21 cellular contexts compared by ENCODE assay signal in genomic region chr9:88772602-88773001, GRCh38.
DNase-seq lines count a peak whose midpoint lies in the region; TF ChIP-seq lines count a peak whose summit lies in the region.
"Had no signal": no experiment of that assay in that cellular context is flagged by ENCODE, and none has a peak within 500 bp of the region (broad histone marks: within the 10 kb centered on the region; RNA-seq: fewer than 3 reads in every experiment).

No MANE protein-coding gene starts in this region.

- no peaks in the 10 kb centered on the region for H3K9me3 Mint-ChIP-seq in activated CD4-positive, alpha-beta T cell treated with anti-CD3 and anti-CD28 coated beads, Interleukin-2, amount 10 ng/mL, durations not matched to agents 24 days and 14 days
- H3K9me3 Mint-ChIP-seq in glutamatergic neuron (ENCODE audit: unreplicated experiment) = peaks cover 2% of the 10 kb centered on the region
- H3K9me3 Mint-ChIP-seq: GM23338 had no signal

- H3K4ac ChIP-seq in mesenchymal stem cell (ENCODE audit: low read depth in 1 of 2, low read length in 2 of 2) = no peak overlapping the region

- H3K27ac ChIP-seq in brain microvascular endothelial cell (peak overlapping the region; percentile 99), mesenchymal stem cell (ENCODE audit: low read length, poor library complexity, severe bottlenecking) (no peak overlapping the region), WERI-Rb-1 (no peak overlapping the region), tibial artery (no peak overlapping the region)
- H3K27ac ChIP-seq: 22Rv1; BLaER1 treated with 17β-estradiol and CSF1 and Interleukin-3, amounts not matched to agents 10 nM and 100 nM; Peyer's patch; SK-N-MC had no signal

- intact Hi-C loops in activated CD4-positive, alpha-beta T cell treated with anti-CD3 and anti-CD28 coated beads, Interleukin-2, amount 10 ng/mL, durations not matched to agents 24 days and 14 days (cut with micrococcal nuclease) = no loop called here
- intact Hi-C loops in tibial artery (cut with DNase I; ENCODE audit: low total_unique reads) = no loop called here

- H3K9ac ChIP-seq in mesenchymal stem cell (ENCODE audit: low read length) = peak overlapping the region; percentile 31
- H3K9ac ChIP-seq: BLaER1 treated with 17β-estradiol and CSF1 and Interleukin-3, amounts not matched to agents 10 nM and 100 nM had no signal

- TF ChIP-seq CTCF in brain microvascular endothelial cell (IDR thresholded peaks at IDR 0.05; ENCODE audit: low read depth, low read length, missing control alignments) = no peak
- no peak for TF ChIP-seq CTCF in WERI-Rb-1 (IDR thresholded peaks at IDR 0.05; ENCODE audit: low read depth, low read length)
- no peak for TF ChIP-seq CTCF in tibial artery (IDR thresholded peaks at IDR 0.05)
- no peak for TF ChIP-seq CTCF in glutamatergic neuron (IDR thresholded peaks at IDR 0.05; ENCODE audit: partially characterized antibody, unreplicated experiment)

- DNase-seq in activated CD4-positive, alpha-beta T cell treated with anti-CD3 and anti-CD28 coated beads, Interleukin-2, amount 10 ng/mL, durations not matched to agents 24 days and 14 days = peak; percentile 12
- DNase-seq in activated CD4-positive, alpha-beta T cell treated with anti-CD3 and anti-CD28 coated beads for 48 hours = no peak
- DNase-seq in brain microvascular endothelial cell (no peak), mesenchymal stem cell (no peak), NCI-H82 (lab: John Stamatoyannopoulos, UW) (no peak), WERI-Rb-1 (no peak), tibial artery (no peak), glutamatergic neuron (no peak)
- DNase-seq: GDM1, NCI-H1436 treated with DMSO at 0.1 percent for 48 hours, NCI-H2029 treated with DMSO at 0.1 percent for 48 hours, NCI-H2171 treated with DMSO at 0.1 percent for 48 hours, NCI-H446 treated with DMSO at 0.1 percent for 48 hours, Peyer's patch, Right ventricle myocardium superior had no signal

- in situ Hi-C loops in brain microvascular endothelial cell (cut with HindIII; ENCODE audit: low pct_ligation_motif_present, low sequenced_read_pairs) = no loop called here

- no peak overlapping the region for H3K18ac ChIP-seq in mesenchymal stem cell (ENCODE audit: low read depth in 1 of 2, low read length in 2 of 2)

- H3K4me1 ChIP-seq in mesenchymal stem cell (ENCODE audit: control insufficient read depth, insufficient read depth, low read depth, low read length) (peaks cover 16% of the 10 kb centered on the region), tibial artery (peaks cover 0 to 38% (median 11%) of the 10 kb centered on the region in 4 donors)

- no peak overlapping the region for H2AK5ac ChIP-seq in mesenchymal stem cell (ENCODE audit: low read length, severe bottlenecking)

- H3K9me3 ChIP-seq in mesenchymal stem cell (ENCODE audit: control insufficient read depth, low read length) (no peaks in the 10 kb centered on the region), WERI-Rb-1 (ENCODE audit: severe bottlenecking) (no peaks in the 10 kb centered on the region), tibial artery (no peaks in the 10 kb centered on the region)
- H3K9me3 ChIP-seq: Peyer's patch had no signal

- H3K27me3 Mint-ChIP-seq in activated CD4-positive, alpha-beta T cell treated with anti-CD3 and anti-CD28 coated beads, Interleukin-2, amount 10 ng/mL, durations not matched to agents 24 days and 14 days = peaks cover 13% of the 10 kb centered on the region
- no peaks in the 10 kb centered on the region for H3K27me3 Mint-ChIP-seq in glutamatergic neuron (ENCODE audit: unreplicated experiment)

- no peak overlapping the region for H3K14ac ChIP-seq in mesenchymal stem cell (ENCODE audit: low read length in 2 of 2)

- H3K4me3 ChIP-seq in brain microvascular endothelial cell (ENCODE audit: low read depth, low read length) (no peak overlapping the region), mesenchymal stem cell (ENCODE audit: insufficient read depth in 1 of 2, low read depth in 1 of 2, low read length in 2 of 2) (no peak overlapping the region), WERI-Rb-1 (ENCODE audit: low read depth, low read length) (no peak overlapping the region), tibial artery (no peak overlapping the region)
- H3K4me3 ChIP-seq: BLaER1 treated with 17β-estradiol and CSF1 and Interleukin-3, amounts not matched to agents 10 nM and 100 nM; GM12878; GM23338; K562; Peyer's patch; SK-N-MC had no signal

- no peak overlapping the region for H3K4me2 ChIP-seq in mesenchymal stem cell (ENCODE audit: low read length, poor library complexity, severe bottlenecking)
- H3K4me2 ChIP-seq: BLaER1 treated with 17β-estradiol and CSF1 and Interleukin-3, amounts not matched to agents 10 nM and 100 nM; GM23338 had no signal

- no peak overlapping the region for H3K4me3 Mint-ChIP-seq in activated CD4-positive, alpha-beta T cell treated with anti-CD3 and anti-CD28 coated beads, Interleukin-2, amount 10 ng/mL, durations not matched to agents 24 days and 14 days
- H3K4me3 Mint-ChIP-seq in glutamatergic neuron (ENCODE audit: unreplicated experiment) = no peak overlapping the region
- H3K4me3 Mint-ChIP-seq: GM23338 had no signal

- H3K4me1 Mint-ChIP-seq in activated CD4-positive, alpha-beta T cell treated with anti-CD3 and anti-CD28 coated beads, Interleukin-2, amount 10 ng/mL, durations not matched to agents 24 days and 14 days = no peaks in the 10 kb centered on the region
- H3K4me1 Mint-ChIP-seq in glutamatergic neuron (ENCODE audit: low read depth, unreplicated experiment) = peaks cover 5% of the 10 kb centered on the region

- H3K79me1 ChIP-seq in mesenchymal stem cell (replicated peaks; ENCODE audit: low read length, poor library complexity, severe bottlenecking) = no peaks in the 10 kb centered on the region

- no peak overlapping the region for H2BK5ac ChIP-seq in mesenchymal stem cell (ENCODE audit: low read depth, low read length, poor library complexity, severe bottlenecking)

- H4K8ac ChIP-seq in mesenchymal stem cell (ENCODE audit: low read length) = no peak overlapping the region

- H2BK12ac ChIP-seq in mesenchymal stem cell (ENCODE audit: low read length in 2 of 2) = no peak overlapping the region

- H2AFZ ChIP-seq in mesenchymal stem cell (ENCODE audit: low read depth, low read length) = no peak overlapping the region
- H2AFZ ChIP-seq: GM23338 had no signal

- no peaks in the 10 kb centered on the region for H3K36me3 Mint-ChIP-seq in activated CD4-positive, alpha-beta T cell treated with anti-CD3 and anti-CD28 coated beads, Interleukin-2, amount 10 ng/mL, durations not matched to agents 24 days and 14 days (ENCODE audit: low read depth)
- H3K36me3 Mint-ChIP-seq in glutamatergic neuron (ENCODE audit: unreplicated experiment) = no peaks in the 10 kb centered on the region

- no peak overlapping the region for H3K27ac Mint-ChIP-seq in activated CD4-positive, alpha-beta T cell treated with anti-CD3 and anti-CD28 coated beads, Interleukin-2, amount 10 ng/mL, durations not matched to agents 24 days and 14 days
- no peak overlapping the region for H3K27ac Mint-ChIP-seq in glutamatergic neuron (ENCODE audit: unreplicated experiment)
- H3K27ac Mint-ChIP-seq: GM23338 had no signal

- no CpG with 5 or more reads among the region's 2 CpGs for WGBS in mesenchymal stem cell

- H3K36me3 ChIP-seq in brain microvascular endothelial cell (replicated peaks) (no peaks in the 10 kb centered on the region), mesenchymal stem cell (ENCODE audit: control insufficient read depth in 1 of 2, insufficient read depth in 2 of 2, low read depth in 1 of 2, low read length in 2 of 2) (no peaks in the 10 kb centered on the region), WERI-Rb-1 (no peaks in the 10 kb centered on the region), tibial artery (no peaks in the 10 kb centered on the region)
- H3K36me3 ChIP-seq: BLaER1 treated with 17β-estradiol and CSF1 and Interleukin-3, amounts not matched to agents 10 nM and 100 nM; Peyer's patch had no signal

- no peak overlapping the region for H2BK15ac ChIP-seq in mesenchymal stem cell (ENCODE audit: low read depth, poor library complexity, severe bottlenecking)

- H3K27me3 ChIP-seq in brain microvascular endothelial cell (replicated peaks) (no peaks in the 10 kb centered on the region), mesenchymal stem cell (ENCODE audit: control insufficient read depth in 1 of 2, insufficient read depth in 1 of 2, low read length in 2 of 2) (no peaks in the 10 kb centered on the region), WERI-Rb-1 (ENCODE audit: insufficient read depth, low read depth, severe bottlenecking) (no peaks in the 10 kb centered on the region), tibial artery (no peaks in the 10 kb centered on the region)
- H3K27me3 ChIP-seq: Peyer's patch had no signal

- no peak overlapping the region for H3K23ac ChIP-seq in mesenchymal stem cell (ENCODE audit: low read length in 2 of 2)

- H4K91ac ChIP-seq in mesenchymal stem cell (ENCODE audit: low read length) = no peak overlapping the region

- H2BK120ac ChIP-seq in mesenchymal stem cell (ENCODE audit: low read depth, low read length) = no peak overlapping the region
